Comparison of ENCODE assay signal across 12 cellular contexts in genomic region chr12:49762468-49762847, GRCh38. TPM values are rescaled to one million over a fixed set of nuclear protein-coding genes. Genes with fewer than 3 reads are reported as not detected.
DNase-seq lines count a peak whose midpoint lies in the region; ATAC-seq, FAIRE-seq and TF ChIP-seq lines count a peak whose summit lies in the region.
"Had no signal": no experiment of that assay in that cellular context is flagged by ENCODE, and none has a peak within 500 bp of the region (broad histone marks: within the 10 kb centered on the region; RNA-seq: fewer than 3 reads in every experiment).

No MANE protein-coding gene starts in this region.

- no TSS peak for BruUV-seq in HepG2 (replicated peaks; lab: Mats Ljungman, UMichigan)

- peak overlapping the region; percentile 37 for H3K4me3 Mint-ChIP-seq in T-helper 1 cell treated with Interleukin-12 subunit alpha and Interleukin-12 subunit beta and Interleukin-4 antibody, amounts not matched to agents 30 μg/mL and 1 μg/mL, for 36 hours
- no peak overlapping the region for H3K4me3 Mint-ChIP-seq in dendritic cell treated with granulocyte-macrophage colony-stimulating factor and Interleukin-4, amounts not matched to agents 40 ng/mL and 50 ng/mL, for 4 days

- H4K20me1 ChIP-seq in HepG2 (ENCODE audit: insufficient read depth, low read length) (peaks cover 8% of the 10 kb centered on the region; the same call in 1 of the 2 replicates), smooth muscle cell (ENCODE audit: low read depth) (peaks cover 63% of the 10 kb centered on the region)

- in situ Hi-C loops in HepG2 (cut with HindIII; ENCODE audit: extremely low pct_ligation_motif_present, low pct_unique_long_range_greater_than_20kb), result no loop called here

- no peak for DNase-seq in HepG2 (ENCODE audit: low spot score)
- DNase-seq in right lobe of liver, result no peak
- no peak for DNase-seq in upper lobe of right lung
- DNase-seq in HTR-8/SVneo (ENCODE audit: insufficient read length, low spot score), result no peak
- no peak for DNase-seq in retina
- no peak for DNase-seq in smooth muscle cell (lab: John Stamatoyannopoulos, UW; ENCODE audit: unreplicated experiment)

- peaks cover 12% of the 10 kb centered on the region for H3K4me1 ChIP-seq in HepG2 (ENCODE audit: insufficient read depth, low read length)
- H3K4me1 ChIP-seq in right lobe of liver, result no peaks in the 10 kb centered on the region
- H3K4me1 ChIP-seq in upper lobe of right lung, result peaks cover 10% of the 10 kb centered on the region
- H3K4me1 ChIP-seq in smooth muscle cell (ENCODE audit: low read depth), result no peaks in the 10 kb centered on the region
- H3K4me1 ChIP-seq: body of pancreas, HAP-1 had no signal

- H3K36me3 ChIP-seq in HepG2 (replicated peaks in 1 of 2; ENCODE audit: control insufficient read depth in 1 of 2, insufficient read depth in 2 of 2, low read length in 2 of 2), result peaks cover 42 to 69% of the 10 kb centered on the region in 2 experiments
- peaks cover 33 to 80% (median 54%) of the 10 kb centered on the region in 4 donors for H3K36me3 ChIP-seq in right lobe of liver
- H3K36me3 ChIP-seq in upper lobe of right lung, result peaks cover 78% of the 10 kb centered on the region
- H3K36me3 ChIP-seq in smooth muscle cell (ENCODE audit: low read depth), result peaks cover 11% of the 10 kb centered on the region

- TF ChIP-seq RAD21 in HepG2 (CRISPR knock-in tag; IDR thresholded peaks at IDR 0.05), result no peak

- H3K9me3 Mint-ChIP-seq in T-helper 1 cell treated with Interleukin-12 subunit alpha and Interleukin-12 subunit beta and Interleukin-4 antibody, amounts not matched to agents 30 μg/mL and 1 μg/mL, for 36 hours, result no peaks in the 10 kb centered on the region
- H3K9me3 Mint-ChIP-seq in dendritic cell treated with granulocyte-macrophage colony-stimulating factor and Interleukin-4, amounts not matched to agents 40 ng/mL and 50 ng/mL, for 4 days, result no peaks in the 10 kb centered on the region

- H3K9ac ChIP-seq in HepG2 (ENCODE audit: insufficient read depth, low read depth, low read length), result no peak overlapping the region
- H3K9ac ChIP-seq in smooth muscle cell (ENCODE audit: low read depth), result no peak overlapping the region

- no peak overlapping the region for H2AFZ ChIP-seq in HepG2 (ENCODE audit: low read length)
- H2AFZ ChIP-seq in smooth muscle cell (ENCODE audit: low read depth), result no peak overlapping the region

- POLR2A ChIA-PET in HepG2 (lab: Yijun Ruan, JAX), result interaction anchor here (5.8 kb wide), 1 partner anchor 21 kb away, joined by 34 read pairs; the partner anchor contains the start of gene TMBIM6

- H3K4me3 ChIP-seq in HepG2 (replicated peaks in 1 of 3; ENCODE audit: insufficient read depth in 1 of 3, low read depth in 2 of 3, low read length in 3 of 3) (no peak overlapping the region), right lobe of liver (no peak overlapping the region), upper lobe of right lung (no peak overlapping the region), smooth muscle cell (no peak overlapping the region)
- H3K4me3 ChIP-seq: body of pancreas, gastroesophageal sphincter, HAP-1 had no signal

- no peak for FAIRE-seq in HepG2 (lab: Jason Lieb, UNC)
- no peak for FAIRE-seq in HTR-8/SVneo (lab: Jason Lieb, UNC)
- FAIRE-seq: endometrium had no signal

- ATAC-seq in HepG2 (no peak), right lobe of liver (no peak), upper lobe of right lung (no peak)

- H3K27me3 Mint-ChIP-seq in T-helper 1 cell treated with Interleukin-12 subunit alpha and Interleukin-12 subunit beta and Interleukin-4 antibody, amounts not matched to agents 30 μg/mL and 1 μg/mL, for 36 hours (ENCODE audit: low read depth), result no peaks in the 10 kb centered on the region
- H3K27me3 Mint-ChIP-seq in dendritic cell treated with granulocyte-macrophage colony-stimulating factor and Interleukin-4, amounts not matched to agents 40 ng/mL and 50 ng/mL, for 4 days, result no peaks in the 10 kb centered on the region

- H3F3A ChIP-seq in smooth muscle cell (ENCODE audit: low read depth), result peaks cover 46% of the 10 kb centered on the region

- 98% methylated on average over 5 of the region's 5 CpGs for WGBS in HepG2 (ENCODE audit: low lambda C conversion rate)
- 60% methylated on average over 3 of the region's 5 CpGs for WGBS in right lobe of liver (ENCODE audit: insufficient coverage, low coverage, low lambda C conversion rate, missing lambda C conversion rate)
- 94% methylated on average over 5 of the region's 5 CpGs for WGBS in smooth muscle cell (ENCODE audit: low lambda C conversion rate)

- H3K27ac Mint-ChIP-seq in T-helper 1 cell treated with Interleukin-12 subunit alpha and Interleukin-12 subunit beta and Interleukin-4 antibody, amounts not matched to agents 30 μg/mL and 1 μg/mL, for 36 hours, result peak overlapping the region; percentile 71
- H3K27ac Mint-ChIP-seq in dendritic cell treated with granulocyte-macrophage colony-stimulating factor and Interleukin-4, amounts not matched to agents 40 ng/mL and 50 ng/mL, for 4 days, result peak overlapping the region; percentile 72

- intact Hi-C loops in HepG2 (cut with micrococcal nuclease; ENCODE audit: unreplicated experiment) (no loop called here), right lobe of liver (cut with DNase I) (no loop called here), upper lobe of right lung (cut with DNase I) (no loop called here)
- intact Hi-C loops in dendritic cell treated with granulocyte-macrophage colony-stimulating factor and Interleukin-4, amounts not matched to agents 40 ng/mL and 50 ng/mL, for 4 days (cut with micrococcal nuclease), result no loop called here

- H3K9me3 ChIP-seq in HepG2 (ENCODE audit: low read length) (no peaks in the 10 kb centered on the region), right lobe of liver (no peaks in the 10 kb centered on the region), upper lobe of right lung (no peaks in the 10 kb centered on the region), smooth muscle cell (replicated peaks; ENCODE audit: low read depth) (no peaks in the 10 kb centered on the region)
- H3K9me3 ChIP-seq: body of pancreas, gastroesophageal sphincter, HAP-1 had no signal

- no peak overlapping the region for H3K4me2 ChIP-seq in HepG2 (ENCODE audit: low read depth, low read length)
- H3K4me2 ChIP-seq in smooth muscle cell, result no peak overlapping the region

- H3K79me2 ChIP-seq in HepG2 (ENCODE audit: insufficient read depth, low read length) (no peaks in the 10 kb centered on the region), smooth muscle cell (ENCODE audit: low read depth) (peaks cover under 1% of the 10 kb centered on the region)

- TF ChIP-seq CTCF in HepG2 (CRISPR knock-in tag; IDR thresholded peaks at IDR 0.05) (no peak), right lobe of liver (IDR thresholded peaks at IDR 0.05) (no peak), upper lobe of right lung (IDR thresholded peaks at IDR 0.05) (no peak), smooth muscle cell (IDR thresholded peaks at IDR 0.05; ENCODE audit: borderline replicate concordance, insufficient read depth, poor library complexity, severe bottlenecking) (no peak)

- H3K27ac ChIP-seq in HepG2 (ENCODE audit: extremely low read length, insufficient read depth, low read length), result no peak overlapping the region
- no peak overlapping the region for H3K27ac ChIP-seq in right lobe of liver
- peak overlapping the region; percentile 4 for H3K27ac ChIP-seq in upper lobe of right lung
- H3K27ac ChIP-seq in smooth muscle cell (ENCODE audit: low read depth), result no peak overlapping the region
- H3K27ac ChIP-seq: body of pancreas had no signal

- TF ChIP-seq EP300 in HepG2 (IDR thresholded peaks at IDR 0.05; ENCODE audit: low read depth in 2 of 2, low read length in 2 of 2) (no peak), HepG2 (CRISPR knock-in tag; IDR thresholded peaks at IDR 0.05; ENCODE audit: borderline replicate concordance) (no peak)

- H3K27me3 ChIP-seq in HepG2 (ENCODE audit: control insufficient read depth in 1 of 2, insufficient read depth in 2 of 2, low read length in 2 of 2), result no peaks in the 10 kb centered on the region
- no peaks in the 10 kb centered on the region for H3K27me3 ChIP-seq in right lobe of liver
- no peaks in the 10 kb centered on the region for H3K27me3 ChIP-seq in upper lobe of right lung
- H3K27me3 ChIP-seq in smooth muscle cell (ENCODE audit: low read depth), result no peaks in the 10 kb centered on the region
- H3K27me3 ChIP-seq: body of pancreas, gastroesophageal sphincter had no signal

- CTCF ChIA-PET in HepG2 (lab: Yijun Ruan, JAX; ENCODE audit: low intra/inter-chr PET ratio, low total read pairs), result interaction anchor here (1.2 kb wide), 1 partner anchor 77 kb away, joined by 6 read pairs; no protein-coding TSS in a partner anchor

- no peak for TF ChIP-seq POLR2A in HepG2 (IDR thresholded peaks at IDR 0.05; ENCODE audit: insufficient read depth in 1 of 2, low read depth in 2 of 2, low read length in 2 of 2)
- TF ChIP-seq POLR2A in right lobe of liver (IDR thresholded peaks at IDR 0.05), result no peak

- H3K36me3 Mint-ChIP-seq in T-helper 1 cell treated with Interleukin-12 subunit alpha and Interleukin-12 subunit beta and Interleukin-4 antibody, amounts not matched to agents 30 μg/mL and 1 μg/mL, for 36 hours (ENCODE audit: low read depth), result peaks cover 57% of the 10 kb centered on the region
- H3K36me3 Mint-ChIP-seq in dendritic cell treated with granulocyte-macrophage colony-stimulating factor and Interleukin-4, amounts not matched to agents 40 ng/mL and 50 ng/mL, for 4 days (ENCODE audit: low read depth), result peaks cover 78% of the 10 kb centered on the region

- peaks cover 48% of the 10 kb centered on the region for H3K4me1 Mint-ChIP-seq in T-helper 1 cell treated with Interleukin-12 subunit alpha and Interleukin-12 subunit beta and Interleukin-4 antibody, amounts not matched to agents 30 μg/mL and 1 μg/mL, for 36 hours (ENCODE audit: low read depth)
- peaks cover 32% of the 10 kb centered on the region for H3K4me1 Mint-ChIP-seq in dendritic cell treated with granulocyte-macrophage colony-stimulating factor and Interleukin-4, amounts not matched to agents 40 ng/mL and 50 ng/mL, for 4 days (ENCODE audit: low read depth)

RNA-seq across cellular contexts. Expression of gene TMBIM6, which starts 21.1 kb away (rescaled TPM):
- total RNA-seq in HepG2 (2016; rRNA removed; fragmentation: Illumina TruSeq; extraction: Trizol), result 220 and 412 TPM in 2 replicates
- total RNA-seq in HepG2 (2016; cell fraction: cytosol; rRNA removed; fragmentation: Illumina TruSeq; extraction: Trizol; ENCODE audit: low read depth), result 49.6 and 57.4 TPM in 2 replicates
- 229 and 414 TPM in 2 replicates for total RNA-seq in HepG2 (2016; cell fraction: insoluble cytoplasmic fraction; rRNA removed; fragmentation: Illumina TruSeq; extraction: Trizol)
- 85.8 and 89.3 TPM in 2 replicates for total RNA-seq in HepG2 (2016; cell fraction: membrane; rRNA removed; fragmentation: Illumina TruSeq; extraction: Trizol)
- total RNA-seq in HepG2 (2016; cell fraction: nucleus; rRNA removed; fragmentation: Illumina TruSeq; extraction: Trizol), result 296 and 323 TPM in 2 replicates
- polyA plus RNA-seq in HepG2 (2011; rRNA removed), result 445 and 468 TPM in 2 replicates
- 286 and 485 TPM in 2 replicates for polyA plus RNA-seq in HepG2 (2011; cell fraction: cytosol; rRNA removed)
- 231 and 241 TPM in 2 replicates for polyA plus RNA-seq in HepG2 (2011; cell fraction: nucleus; rRNA removed)
- 423 and 441 TPM in 2 replicates for polyA plus RNA-seq in HepG2 (2012)
- 62.2 and 68.0 TPM in 2 replicates for polyA plus RNA-seq in HepG2 (2016; cell fraction: cytosol; fragmentation: Illumina TruSeq; extraction: Trizol; ENCODE audit: low read depth)
- polyA plus RNA-seq in HepG2 (2016; cell fraction: insoluble cytoplasmic fraction; fragmentation: Illumina TruSeq; extraction: Trizol; ENCODE audit: low read depth), result 213 and 227 TPM in 2 replicates
- 53.8 and 54.1 TPM in 2 replicates for polyA plus RNA-seq in HepG2 (2016; cell fraction: membrane; fragmentation: Illumina TruSeq; extraction: Trizol; ENCODE audit: low read depth)
- polyA plus RNA-seq in HepG2 (2016; cell fraction: nucleus; fragmentation: Illumina TruSeq; extraction: Trizol; ENCODE audit: insufficient read depth, low read depth), result 552 and 556 TPM in 2 replicates
- 536 and 564 TPM in 2 replicates for polyA minus RNA-seq in HepG2 (2011; rRNA and poly(A)+ RNA removed; ENCODE audit: low replicate concordance)
- 151 and 170 TPM in 2 replicates for polyA minus RNA-seq in HepG2 (2011; cell fraction: cytosol; rRNA and poly(A)+ RNA removed)
- polyA minus RNA-seq in HepG2 (2011; cell fraction: nucleus; rRNA and poly(A)+ RNA removed), result 151 and 168 TPM in 2 replicates
- total RNA-seq in right lobe of liver, result 1,000 to 10,000 TPM in 3 of 6 experiments, 100 to 1,000 TPM in 3; 538 to 1,268 (median 937) TPM
- 654 TPM for total RNA-seq in upper lobe of right lung
- 677 and 679 TPM in 2 replicates for total RNA-seq in smooth muscle cell
- polyA plus RNA-seq in smooth muscle cell, result 611 and 663 TPM in 2 replicates

RNA-seq across cellular contexts. Expression of gene FMNL3, which starts 55.3 kb away (rescaled TPM):
- total RNA-seq in HepG2 (2016; rRNA removed; fragmentation: Illumina TruSeq; extraction: Trizol), result 0.79 and 1.1 TPM in 2 replicates
- total RNA-seq in HepG2 (2016; cell fraction: cytosol; rRNA removed; fragmentation: Illumina TruSeq; extraction: Trizol; ENCODE audit: low read depth), result 0.10 and 0.44 TPM in 2 replicates
- 0.82 and 1.00 TPM in 2 replicates for total RNA-seq in HepG2 (2016; cell fraction: insoluble cytoplasmic fraction; rRNA removed; fragmentation: Illumina TruSeq; extraction: Trizol)
- total RNA-seq in HepG2 (2016; cell fraction: membrane; rRNA removed; fragmentation: Illumina TruSeq; extraction: Trizol), result 0.55 and 0.80 TPM in 2 replicates
- total RNA-seq in HepG2 (2016; cell fraction: nucleus; rRNA removed; fragmentation: Illumina TruSeq; extraction: Trizol), result 0.65 and 1.0 TPM in 2 replicates
- polyA plus RNA-seq in HepG2 (2011; rRNA removed), result 0.44 and 0.64 TPM in 2 replicates
- 0.23 and 0.36 TPM in 2 replicates for polyA plus RNA-seq in HepG2 (2011; cell fraction: cytosol; rRNA removed)
- 1.2 and 1.3 TPM in 2 replicates for polyA plus RNA-seq in HepG2 (2011; cell fraction: nucleus; rRNA removed)
- 0.48 and 0.68 TPM in 2 replicates for polyA plus RNA-seq in HepG2 (2012)
- polyA plus RNA-seq in HepG2 (2016; cell fraction: cytosol; fragmentation: Illumina TruSeq; extraction: Trizol; ENCODE audit: low read depth), result 0.08 TPM in 2 replicates
- polyA plus RNA-seq in HepG2 (2016; cell fraction: insoluble cytoplasmic fraction; fragmentation: Illumina TruSeq; extraction: Trizol; ENCODE audit: low read depth), result 0.69 and 0.75 TPM in 2 replicates
- 0.34 and 0.46 TPM in 2 replicates for polyA plus RNA-seq in HepG2 (2016; cell fraction: membrane; fragmentation: Illumina TruSeq; extraction: Trizol; ENCODE audit: low read depth)
- polyA plus RNA-seq in HepG2 (2016; cell fraction: nucleus; fragmentation: Illumina TruSeq; extraction: Trizol; ENCODE audit: insufficient read depth, low read depth), result 1.3 and 1.4 TPM in 2 replicates
- polyA minus RNA-seq in HepG2 (2011; rRNA and poly(A)+ RNA removed; ENCODE audit: low replicate concordance), result 1.4 and 10.5 TPM in 2 replicates
- polyA minus RNA-seq in HepG2 (2011; cell fraction: cytosol; rRNA and poly(A)+ RNA removed), result 0.40 and 0.97 TPM in 2 replicates
- polyA minus RNA-seq in HepG2 (2011; cell fraction: nucleus; rRNA and poly(A)+ RNA removed), result 0.75 and 0.77 TPM in 2 replicates
- 1 to 10 TPM; 2.1 to 4.9 (median 2.9) TPM for total RNA-seq in right lobe of liver
- 40.3 TPM for total RNA-seq in upper lobe of right lung
- 18.3 and 20.8 TPM in 2 replicates for total RNA-seq in smooth muscle cell
- 19.7 and 21.7 TPM in 2 replicates for polyA plus RNA-seq in smooth muscle cell
